Comparison of ENCODE assay signal across 14 cellular contexts in the genomic region with DNA sequence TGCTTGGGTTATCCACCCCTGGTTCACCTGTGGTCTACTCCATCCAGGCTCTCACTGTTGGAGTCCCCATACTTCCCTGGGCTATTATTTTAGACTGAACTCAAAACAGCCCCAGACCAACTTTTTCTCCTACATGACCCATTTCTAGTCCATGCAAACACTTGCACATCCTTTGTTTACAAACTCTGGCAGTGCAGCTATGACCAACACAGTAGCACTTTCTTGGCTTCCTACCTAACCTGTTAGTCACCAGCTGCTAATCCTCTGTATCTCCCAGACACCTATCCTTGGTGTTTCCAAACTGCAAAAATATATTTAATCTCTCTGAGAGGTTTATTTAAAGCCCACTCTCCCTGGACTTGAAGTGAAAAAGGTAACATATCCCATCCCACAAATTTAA.
DNase-seq lines count a peak whose midpoint lies in the region; ATAC-seq and TF ChIP-seq lines count a peak whose summit lies in the region.
"Had no signal": no experiment of that assay in that cellular context is flagged by ENCODE, and none has a peak within 500 bp of the region (broad histone marks: within the 10 kb centered on the region; RNA-seq: fewer than 3 reads in every experiment).

No MANE protein-coding gene starts in this region.

- CTCF ChIA-PET in A673 (lab: Charles Lee): no interaction called here

- H3K9me3 ChIP-seq in A673 (ENCODE audit: low read depth, low read length, poor library complexity, severe bottlenecking): no peaks in the 10 kb centered on the region
- H3K9me3 ChIP-seq: ovary had no signal

- H3K4me3 ChIP-seq in A673 (ENCODE audit: low read depth, low read length, poor library complexity, severe bottlenecking): no peak overlapping the region
- H3K4me3 ChIP-seq: dorsolateral prefrontal cortex, ovary had no signal

- H3K36me3 Mint-ChIP-seq in brain: no peaks in the 10 kb centered on the region

- no peak for TF ChIP-seq CTCF in A673 (conservative IDR thresholded peaks at IDR 0.05; ENCODE audit: low read depth, low read length)
- no peak for TF ChIP-seq CTCF in brain (conservative IDR thresholded peaks at IDR 0.05)

- ATAC-seq in HG02588 (IDR thresholded peaks at IDR 0.05; ENCODE audit: unreplicated experiment) (no peak), GM19023 (IDR thresholded peaks at IDR 0.05; ENCODE audit: unreplicated experiment) (no peak)
- ATAC-seq: activated T-cell treated with anti-CD3 and anti-CD28 coated beads, Interleukin-2, amount 50 U/mL, for 72 hours had no signal

- BruUV-seq in A673 (replicated peaks; lab: Mats Ljungman, UMichigan): no TSS peak

- H3K4me1 ChIP-seq in A673 (ENCODE audit: insufficient read depth, low read length, poor library complexity, severe bottlenecking): peaks cover 68% of the 10 kb centered on the region

- no peaks in the 10 kb centered on the region for H3K36me3 ChIP-seq in A673 (ENCODE audit: insufficient read depth, low read length, poor library complexity, severe bottlenecking)
- H3K36me3 ChIP-seq: ovary, WERI-Rb-1 had no signal

- H3K27ac ChIP-seq in A673 (ENCODE audit: low read depth, low read length, poor library complexity, severe bottlenecking): peak overlapping the region; percentile 68
- H3K27ac ChIP-seq: ovary, WERI-Rb-1 had no signal

- intact Hi-C loops in A673 (cut with micrococcal nuclease; ENCODE audit: unreplicated experiment): no loop called here

- DNase-seq in A673 (ENCODE audit: low spot score): no peak
- peak; percentile 60 for DNase-seq in HS-5 (ENCODE audit: low read depth)
- DNase-seq in kidney glomerular epithelial cell (lab: John Stamatoyannopoulos, UW): peak; percentile 78
- no peak for DNase-seq in hepatic stellate cell (ENCODE audit: low spot score)
- no peak for DNase-seq in middle frontal gyrus (ENCODE audit: extremely low spot score, low spot score)
- DNase-seq: activated T-cell treated with anti-CD3 and anti-CD28 coated beads, Interleukin-2, amount 50 U/mL, for 72 hours; dorsolateral prefrontal cortex; NCI-H2029; OCI-M1; ovary; WERI-Rb-1 had no signal

- H3K27me3 ChIP-seq in A673 (replicated peaks; ENCODE audit: insufficient read depth, low read depth, low read length, poor library complexity): no peaks in the 10 kb centered on the region
- H3K27me3 ChIP-seq: dorsolateral prefrontal cortex, ovary had no signal

- H3K4me3 Mint-ChIP-seq in brain: peak overlapping the region in 1 of 5 experiments; percentile 21
- H3K4me3 Mint-ChIP-seq: activated T-cell treated with anti-CD3 and anti-CD28 coated beads, Interleukin-2, amount 50 U/mL, for 72 hours had no signal

- peak overlapping the region in 3 of 5 experiments; percentile 19 to 45 (median 20) for H3K27ac Mint-ChIP-seq in brain
- H3K27ac Mint-ChIP-seq: activated T-cell treated with anti-CD3 and anti-CD28 coated beads, Interleukin-2, amount 50 U/mL, for 72 hours had no signal

- no peaks in the 10 kb centered on the region for H3K27me3 Mint-ChIP-seq in brain

- POLR2A ChIA-PET in A673 (lab: Charles Lee; ENCODE audit: low non-redundant PET): no interaction called here

- peaks cover 71% of the 10 kb centered on the region for H3K4me1 Mint-ChIP-seq in brain

- H3K9me3 Mint-ChIP-seq in brain: peaks cover 0 to 2% (median 0%) of the 10 kb centered on the region in 5 experiments
- H3K9me3 Mint-ChIP-seq: activated T-cell treated with anti-CD3 and anti-CD28 coated beads, Interleukin-2, amount 50 U/mL, for 72 hours had no signal

Comparison
In these comparisons a context has a peak if more than half of its experiments do, and no peak if none do; other contexts are left out.
1. DNase-seq: peak in HS-5 (single experiment) and kidney glomerular epithelial cell (single experiment); none in A673 (single experiment), hepatic stellate cell (single experiment) and middle frontal gyrus (single experiment).